ENCODE assay signal across 16 cellular contexts in the genomic region with DNA sequence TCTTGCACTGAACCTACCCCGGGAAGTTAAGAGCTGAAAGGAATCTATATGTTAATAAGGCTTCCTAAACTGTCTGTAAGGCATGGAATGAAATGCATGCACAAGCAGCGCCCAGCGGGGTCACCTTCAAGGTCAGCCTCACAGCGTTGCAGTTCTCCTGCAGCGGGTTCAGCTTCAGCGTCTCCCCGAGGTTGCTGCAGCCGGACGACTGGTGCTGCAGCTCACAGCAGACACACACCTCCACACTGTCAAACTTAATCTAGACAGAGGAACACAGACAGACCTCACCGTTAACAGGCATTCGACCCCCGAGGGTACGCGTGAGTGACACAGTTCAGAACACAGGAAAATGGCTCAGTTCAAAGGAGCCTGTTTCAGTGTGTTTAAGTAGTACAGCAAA.
"Had no signal": no experiment of that assay in that cellular context is flagged by ENCODE, and none has a peak within 500 bp of the region (broad histone marks: within the 10 kb centered on the region; RNA-seq: fewer than 3 reads in every experiment).

No MANE protein-coding gene starts in this region.

- H3K4me1 Mint-ChIP-seq: activated CD4-positive, alpha-beta memory T cell treated with anti-CD3 and anti-CD28 coated beads, Interleukin-2, amount 10 ng/mL, durations not matched to agents 7 days and 5 days; activated CD4-positive, alpha-beta T cell treated with anti-CD3 and anti-CD28 coated beads for 36 hours; stimulated activated naive B cell treated with anti-CD40 and anti-IgM and Interleukin-4, amounts not matched to agents 10 μg/mL and 1 μg/mL and 100 μg/mL, for 72 hours had no signal

- H3K4me2 ChIP-seq: smooth muscle cell had no signal

- H3K9me3 ChIP-seq: gastroesophageal sphincter, transverse colon had no signal

- H3K27me3 ChIP-seq: gastroesophageal sphincter, transverse colon had no signal

- H3K4me3 Mint-ChIP-seq: activated CD4-positive, alpha-beta memory T cell treated with anti-CD3 and anti-CD28 coated beads, Interleukin-2, amount 10 ng/mL, durations not matched to agents 7 days and 5 days; activated CD4-positive, alpha-beta T cell treated with anti-CD3 and anti-CD28 coated beads for 36 hours; stimulated activated naive B cell treated with anti-CD40 and anti-IgM and Interleukin-4, amounts not matched to agents 10 μg/mL and 1 μg/mL and 100 μg/mL, for 72 hours had no signal

- FAIRE-seq: bronchial epithelial cell, keratinocyte had no signal

- H3K4me1 ChIP-seq: gastroesophageal sphincter, transverse colon had no signal

- H3K4me3 ChIP-seq: coronary artery, gastroesophageal sphincter, smooth muscle cell, transverse colon had no signal

- DNase-seq: activated CD4-positive, alpha-beta memory T cell treated with anti-CD3 and anti-CD28 coated beads, Interleukin-2, amount 10 ng/mL, durations not matched to agents 7 days and 5 days; activated CD4-positive, alpha-beta T cell treated with anti-CD3 and anti-CD28 coated beads for 36 hours; activated CD8-positive, alpha-beta memory T cell treated with anti-CD3 and anti-CD28 coated beads, Interleukin-2, amount 50 U/mL, for 48 hours; effector CD4-positive, alpha-beta T cell; hippocampal formation; left ventricle myocardium superior; right cardiac atrium; stimulated activated naive B cell treated with anti-CD40 and anti-IgM and Interleukin-4, amounts not matched to agents 10 μg/mL and 1 μg/mL and 100 μg/mL, for 72 hours; T1000; transverse colon had no signal

- H3K27ac ChIP-seq: coronary artery, gastroesophageal sphincter, transverse colon, VCaP had no signal

- H3K27ac Mint-ChIP-seq: activated CD4-positive, alpha-beta memory T cell treated with anti-CD3 and anti-CD28 coated beads, Interleukin-2, amount 10 ng/mL, durations not matched to agents 7 days and 5 days; activated CD4-positive, alpha-beta T cell treated with anti-CD3 and anti-CD28 coated beads for 36 hours; stimulated activated naive B cell treated with anti-CD40 and anti-IgM and Interleukin-4, amounts not matched to agents 10 μg/mL and 1 μg/mL and 100 μg/mL, for 72 hours had no signal

- H3K9me3 Mint-ChIP-seq: activated CD4-positive, alpha-beta memory T cell treated with anti-CD3 and anti-CD28 coated beads, Interleukin-2, amount 10 ng/mL, durations not matched to agents 7 days and 5 days; stimulated activated naive B cell treated with anti-CD40 and anti-IgM and Interleukin-4, amounts not matched to agents 10 μg/mL and 1 μg/mL and 100 μg/mL, for 72 hours had no signal

- ATAC-seq: activated CD4-positive, alpha-beta T cell treated with anti-CD3 and anti-CD28 coated beads for 36 hours; gastroesophageal sphincter; left ventricle myocardium superior; right cardiac atrium; stimulated activated naive B cell treated with anti-CD40 and anti-IgM and Interleukin-4, amounts not matched to agents 10 μg/mL and 1 μg/mL and 100 μg/mL, for 72 hours had no signal

- H3K36me3 ChIP-seq: gastroesophageal sphincter, transverse colon had no signal

- H3K36me3 Mint-ChIP-seq: stimulated activated naive B cell treated with anti-CD40 and anti-IgM and Interleukin-4, amounts not matched to agents 10 μg/mL and 1 μg/mL and 100 μg/mL, for 72 hours had no signal
